In the genomic region with DNA sequence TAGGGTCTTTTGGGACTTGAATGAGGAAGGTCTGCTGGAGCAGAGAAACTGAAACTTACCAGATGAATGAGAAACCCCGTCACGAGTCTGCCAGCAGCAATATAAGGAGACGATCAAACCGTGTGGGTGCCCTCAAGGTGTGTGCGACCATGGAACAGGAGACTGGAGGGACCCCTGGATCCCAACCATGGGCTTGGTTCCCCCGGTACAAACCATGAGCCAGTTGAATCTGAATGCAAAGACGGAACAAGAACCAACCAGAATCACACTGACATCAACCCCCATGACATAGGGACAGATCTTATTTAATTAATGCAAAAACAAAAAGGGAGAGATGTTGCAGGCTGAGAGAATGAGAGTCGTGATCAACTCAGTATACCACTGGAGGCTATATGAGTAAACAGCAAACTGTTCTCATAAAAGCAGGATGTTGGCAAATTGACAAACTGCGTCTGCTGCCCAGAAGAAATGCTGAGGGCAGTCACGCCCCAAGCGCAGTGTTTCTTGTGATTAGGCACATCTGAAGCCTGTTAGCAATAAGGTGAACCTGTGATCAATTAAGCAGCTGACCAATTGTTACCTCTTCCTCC, we compare ENCODE assay signal across 13 cellular contexts.
DNase-seq lines count a peak whose midpoint lies in the region; ATAC-seq and TF ChIP-seq lines count a peak whose summit lies in the region.
"Had no signal": no experiment of that assay in that cellular context is flagged by ENCODE, and none has a peak within 500 bp of the region (broad histone marks: within the 10 kb centered on the region; RNA-seq: fewer than 3 reads in every experiment).

No MANE protein-coding gene starts in this region.

- no peaks in the 10 kb centered on the region for H3K27me3 ChIP-seq in PC-3 (ENCODE audit: low read length)
- H3K27me3 ChIP-seq: body of pancreas, esophagus squamous epithelium, SJSA1 had no signal

- POLR2A ChIA-PET in PC-3 (lab: Charles Lee; ENCODE audit: unreplicated experiment): no interaction called here

- no peaks in the 10 kb centered on the region for H3K4me1 ChIP-seq in PC-3 (ENCODE audit: insufficient read depth, low read length)
- H3K4me1 ChIP-seq: body of pancreas, esophagus squamous epithelium, SJSA1 had no signal

- H3K4me3 Mint-ChIP-seq in activated CD8-positive, alpha-beta memory T cell treated with anti-CD3 and anti-CD28 coated beads, Interleukin-2, amount 10 ng/mL, durations not matched to agents 7 days and 5 days: peak overlapping the region; percentile 18
- H3K4me3 Mint-ChIP-seq in stimulated activated naive B cell treated with anti-CD40 and anti-IgM and Interleukin-4, amounts not matched to agents 10 μg/mL and 1 μg/mL and 100 μg/mL, for 72 hours: peak overlapping the region in 1 of 2 donors; percentile 25
- no peak overlapping the region for H3K4me3 Mint-ChIP-seq in activated T-helper 2 cell treated with anti-CD3 and anti-CD28 coated beads, Interferon-gamma antibody, Interleukin-2, Interleukin-4, amounts not matched to agents 10 μg/mL and 5 μg/mL and 100 μg/mL, durations not matched to agents 14 hours and 24 hours and 36 hours (ENCODE audit: low read depth)
- H3K4me3 Mint-ChIP-seq: neural crest cell had no signal

- H3K9me2 ChIP-seq in PC-3 (replicated peaks; ENCODE audit: low read length): no peaks in the 10 kb centered on the region

- BruUV-seq in PC-3 (replicated peaks; lab: Mats Ljungman, UMichigan): no TSS peak

- no peaks in the 10 kb centered on the region for H3K79me2 ChIP-seq in PC-3 (ENCODE audit: low read length)

- H3K4me3 ChIP-seq in PC-3 (ENCODE audit: low read length): no peak overlapping the region; the same call in 1 of the 2 replicates
- H3K4me3 ChIP-seq: body of pancreas, SJSA1 had no signal

- no peak overlapping the region for H3K27ac ChIP-seq in PC-3 (ENCODE audit: low read length)
- H3K27ac ChIP-seq: body of pancreas, esophagus squamous epithelium, HL-60, SJSA1 had no signal

- H3K9me3 ChIP-seq in PC-3 (ENCODE audit: low read length): no peaks in the 10 kb centered on the region
- H3K9me3 ChIP-seq: body of pancreas, SJSA1 had no signal

- no peaks in the 10 kb centered on the region for H3K36me3 Mint-ChIP-seq in activated CD8-positive, alpha-beta memory T cell treated with anti-CD3 and anti-CD28 coated beads, Interleukin-2, amount 10 ng/mL, durations not matched to agents 7 days and 5 days
- no peaks in the 10 kb centered on the region for H3K36me3 Mint-ChIP-seq in stimulated activated naive B cell treated with anti-CD40 and anti-IgM and Interleukin-4, amounts not matched to agents 10 μg/mL and 1 μg/mL and 100 μg/mL, for 72 hours
- no peaks in the 10 kb centered on the region for H3K36me3 Mint-ChIP-seq in activated T-helper 2 cell treated with anti-CD3 and anti-CD28 coated beads, Interferon-gamma antibody, Interleukin-2, Interleukin-4, amounts not matched to agents 10 μg/mL and 5 μg/mL and 100 μg/mL, durations not matched to agents 14 hours and 24 hours and 36 hours (ENCODE audit: low read depth)

- H3K4me1 Mint-ChIP-seq in activated CD8-positive, alpha-beta memory T cell treated with anti-CD3 and anti-CD28 coated beads, Interleukin-2, amount 10 ng/mL, durations not matched to agents 7 days and 5 days: no peaks in the 10 kb centered on the region
- H3K4me1 Mint-ChIP-seq in stimulated activated naive B cell treated with anti-CD40 and anti-IgM and Interleukin-4, amounts not matched to agents 10 μg/mL and 1 μg/mL and 100 μg/mL, for 72 hours: peaks cover 0 to 3% of the 10 kb centered on the region in 2 donors
- H3K4me1 Mint-ChIP-seq in activated T-helper 2 cell treated with anti-CD3 and anti-CD28 coated beads, Interferon-gamma antibody, Interleukin-2, Interleukin-4, amounts not matched to agents 10 μg/mL and 5 μg/mL and 100 μg/mL, durations not matched to agents 14 hours and 24 hours and 36 hours (ENCODE audit: low read depth): no peaks in the 10 kb centered on the region

- CTCF ChIA-PET in activated CD8-positive, alpha-beta memory T cell treated with anti-CD3 and anti-CD28 coated beads, Interleukin-2, amount 10 ng/mL, durations not matched to agents 7 days and 5 days (lab: Charles Lee): no interaction called here
- CTCF ChIA-PET in PC-3 (lab: Charles Lee): no interaction called here

- intact Hi-C loops in PC-3 (cut with micrococcal nuclease): no loop called here
- intact Hi-C loops in activated T-helper 2 cell treated with anti-CD3 and anti-CD28 coated beads, Interferon-gamma antibody, Interleukin-2, Interleukin-4, amounts not matched to agents 10 μg/mL and 5 μg/mL and 100 μg/mL, durations not matched to agents 14 hours and 24 hours and 36 hours (cut with micrococcal nuclease): no loop called here

- no peak for DNase-seq in activated CD8-positive, alpha-beta memory T cell treated with anti-CD3 and anti-CD28 coated beads, Interleukin-2, amount 10 ng/mL, durations not matched to agents 7 days and 5 days
- DNase-seq in activated CD8-positive, alpha-beta memory T cell treated with anti-CD3 and anti-CD28 coated beads for 24 hours: no peak
- DNase-seq in PC-3 (peak; percentile 58), NCI-H1105 (lab: John Stamatoyannopoulos, UW) (no peak)
- DNase-seq in stimulated activated naive B cell treated with anti-CD40 and anti-IgM and Interleukin-4, amounts not matched to agents 10 μg/mL and 1 μg/mL and 100 μg/mL, for 72 hours: no peak
- no peak for DNase-seq in activated T-helper 2 cell treated with anti-CD3 and anti-CD28 coated beads, Interferon-gamma antibody, Interleukin-2, Interleukin-4, amounts not matched to agents 10 μg/mL and 5 μg/mL and 100 μg/mL, durations not matched to agents 14 hours and 24 hours and 36 hours (ENCODE audit: low spot score)
- no peak for DNase-seq in stimulated activated CD4-positive, alpha-beta T cell treated with anti-CD3 and anti-CD28 coated beads, Interleukin-4, amount 100 ng/mL, for 4 hours
- DNase-seq: body of pancreas, esophagus squamous epithelium had no signal

- H3K36me3 ChIP-seq in PC-3 (ENCODE audit: low read depth, low read length): no peaks in the 10 kb centered on the region
- H3K36me3 ChIP-seq: esophagus squamous epithelium, SJSA1 had no signal

- no peaks in the 10 kb centered on the region for H3K27me3 Mint-ChIP-seq in activated CD8-positive, alpha-beta memory T cell treated with anti-CD3 and anti-CD28 coated beads, Interleukin-2, amount 10 ng/mL, durations not matched to agents 7 days and 5 days
- no peaks in the 10 kb centered on the region for H3K27me3 Mint-ChIP-seq in stimulated activated naive B cell treated with anti-CD40 and anti-IgM and Interleukin-4, amounts not matched to agents 10 μg/mL and 1 μg/mL and 100 μg/mL, for 72 hours
- H3K27me3 Mint-ChIP-seq in activated T-helper 2 cell treated with anti-CD3 and anti-CD28 coated beads, Interferon-gamma antibody, Interleukin-2, Interleukin-4, amounts not matched to agents 10 μg/mL and 5 μg/mL and 100 μg/mL, durations not matched to agents 14 hours and 24 hours and 36 hours (ENCODE audit: low read depth): no peaks in the 10 kb centered on the region

- no peak for ATAC-seq in activated CD8-positive, alpha-beta memory T cell treated with anti-CD3 and anti-CD28 coated beads, Interleukin-2, amount 10 ng/mL, durations not matched to agents 7 days and 5 days
- ATAC-seq in HG02798 (IDR thresholded peaks at IDR 0.05; ENCODE audit: poor library complexity, unreplicated experiment) (peak; percentile 46), PC-3 (no peak)
- peak in 1 of 2 donors; percentile 38 for ATAC-seq in stimulated activated naive B cell treated with anti-CD40 and anti-IgM and Interleukin-4, amounts not matched to agents 10 μg/mL and 1 μg/mL and 100 μg/mL, for 72 hours (replicated peaks)
- ATAC-seq: body of pancreas had no signal

- H3K27ac Mint-ChIP-seq in activated CD8-positive, alpha-beta memory T cell treated with anti-CD3 and anti-CD28 coated beads, Interleukin-2, amount 10 ng/mL, durations not matched to agents 7 days and 5 days: no peak overlapping the region
- H3K27ac Mint-ChIP-seq in stimulated activated naive B cell treated with anti-CD40 and anti-IgM and Interleukin-4, amounts not matched to agents 10 μg/mL and 1 μg/mL and 100 μg/mL, for 72 hours: peak overlapping the region; percentile 43
- no peak overlapping the region for H3K27ac Mint-ChIP-seq in activated T-helper 2 cell treated with anti-CD3 and anti-CD28 coated beads, Interferon-gamma antibody, Interleukin-2, Interleukin-4, amounts not matched to agents 10 μg/mL and 5 μg/mL and 100 μg/mL, durations not matched to agents 14 hours and 24 hours and 36 hours

- H3K9me3 Mint-ChIP-seq in activated CD8-positive, alpha-beta memory T cell treated with anti-CD3 and anti-CD28 coated beads, Interleukin-2, amount 10 ng/mL, durations not matched to agents 7 days and 5 days (ENCODE audit: low read depth): no peaks in the 10 kb centered on the region
- H3K9me3 Mint-ChIP-seq in stimulated activated naive B cell treated with anti-CD40 and anti-IgM and Interleukin-4, amounts not matched to agents 10 μg/mL and 1 μg/mL and 100 μg/mL, for 72 hours: peaks cover 0 to 2% of the 10 kb centered on the region in 2 donors
- no peaks in the 10 kb centered on the region for H3K9me3 Mint-ChIP-seq in activated T-helper 2 cell treated with anti-CD3 and anti-CD28 coated beads, Interferon-gamma antibody, Interleukin-2, Interleukin-4, amounts not matched to agents 10 μg/mL and 5 μg/mL and 100 μg/mL, durations not matched to agents 14 hours and 24 hours and 36 hours

- H3F3A ChIP-seq in PC-3 (ENCODE audit: low read length, unreplicated experiment): no peaks in the 10 kb centered on the region

- H3K9ac ChIP-seq in PC-3 (ENCODE audit: low read length): no peak overlapping the region

- no peak for TF ChIP-seq CTCF in PC-3 (conservative IDR thresholded peaks at IDR 0.05; ENCODE audit: low read depth, low read length)

- no peak overlapping the region for H3K4me2 ChIP-seq in PC-3 (ENCODE audit: low read length)

- H4K20me1 ChIP-seq in PC-3 (ENCODE audit: low read length): no peaks in the 10 kb centered on the region

- H2AFZ ChIP-seq in PC-3 (ENCODE audit: low read length): no peak overlapping the region
